Comparison of ENCODE assay signal across 1 cellular context in genomic region chr5:95417971-95418370, GRCh38.
TF ChIP-seq lines count a peak whose summit lies in the region.

No MANE protein-coding gene starts in this region.

TF ChIP-seq in endothelial cell of umbilical vein, 7 proteins besides CTCF, POLR2A, EP300 and RAD21:
- TF ChIP-seq FOS (IDR thresholded peaks at IDR 0.05; ENCODE audit: borderline replicate concordance, insufficient read depth, low read length) (peak; percentile 26), EZH2 (IDR thresholded peaks at IDR 0.05; ENCODE audit: borderline replicate concordance, low read depth, low read length, severe bottlenecking) (no peak)
